ENCODE assay signal across 9 cellular contexts in genomic region chr3:48468329-48468731, GRCh38. TPM values are rescaled to one million over a fixed set of nuclear protein-coding genes. Genes with fewer than 3 reads are reported as not detected.
DNase-seq lines count a peak whose midpoint lies in the region; ATAC-seq and TF ChIP-seq lines count a peak whose summit lies in the region.
"Had no signal": no experiment of that assay in that cellular context is flagged by ENCODE, and none has a peak within 500 bp of the region (broad histone marks: within the 10 kb centered on the region; RNA-seq: fewer than 3 reads in every experiment).

No MANE protein-coding gene starts in this region.

- H3K36me3 ChIP-seq in lower lobe of right lung (peaks cover 42% of the 10 kb centered on the region), tibial artery (peaks cover 13 to 41% (median 37%) of the 10 kb centered on the region in 3 donors), MG63 (peaks cover 21% of the 10 kb centered on the region)

- TF ChIP-seq CTCF in lower lobe of right lung (IDR thresholded peaks at IDR 0.05): no peak
- TF ChIP-seq CTCF in tibial artery (IDR thresholded peaks at IDR 0.05): no peak

- DNase-seq in activated T-cell treated with anti-CD3 and anti-CD28 coated beads, Interleukin-2, amount 50 U/mL, for 72 hours: no peak
- no peak for DNase-seq in activated T-cell treated with anti-CD3 and anti-CD28 coated beads for 4 hours
- no peak for DNase-seq in activated T-helper 2 cell treated with anti-CD3 and anti-CD28 coated beads, Interferon-gamma antibody, Interleukin-2, Interleukin-4, amounts not matched to agents 10 μg/mL and 5 μg/mL and 100 μg/mL, durations not matched to agents 14 hours and 24 hours and 36 hours (ENCODE audit: low spot score)
- DNase-seq in lower lobe of right lung: no peak
- no peak for DNase-seq in tibial artery
- DNase-seq in activated CD4-positive, alpha-beta T cell treated with anti-CD3 and anti-CD28 coated beads, Interleukin-2, amount 50 U/mL, for 1 hour: no peak
- no peak for DNase-seq in MG63
- DNase-seq: NCI-H1694 had no signal

- peaks cover 82% of the 10 kb centered on the region for H3K4me1 ChIP-seq in lower lobe of right lung
- H3K4me1 ChIP-seq in tibial artery: peaks cover 0 to 72% (median 68%) of the 10 kb centered on the region in 4 donors

- H3K4me3 ChIP-seq in lower lobe of right lung (no peak overlapping the region), tibial artery (no peak overlapping the region), MG63 (no peak overlapping the region)

- H3K27me3 ChIP-seq in lower lobe of right lung (ENCODE audit: low read depth): no peaks in the 10 kb centered on the region
- no peaks in the 10 kb centered on the region for H3K27me3 ChIP-seq in tibial artery
- no peaks in the 10 kb centered on the region for H3K27me3 ChIP-seq in MG63

- H3K36me3 Mint-ChIP-seq in activated T-cell treated with anti-CD3 and anti-CD28 coated beads, Interleukin-2, amount 50 U/mL, for 72 hours (ENCODE audit: insufficient read depth in 2 of 2): peaks cover 4 to 14% of the 10 kb centered on the region in 2 donors
- peaks cover 46% of the 10 kb centered on the region for H3K36me3 Mint-ChIP-seq in activated T-helper 2 cell treated with anti-CD3 and anti-CD28 coated beads, Interferon-gamma antibody, Interleukin-2, Interleukin-4, amounts not matched to agents 10 μg/mL and 5 μg/mL and 100 μg/mL, durations not matched to agents 14 hours and 24 hours and 36 hours (ENCODE audit: low read depth)

- no peak for ATAC-seq in activated T-cell treated with anti-CD3 and anti-CD28 coated beads, Interleukin-2, amount 50 U/mL, for 72 hours (replicated peaks in 1 of 2)
- ATAC-seq in lower lobe of right lung: no peak
- no peak for ATAC-seq in HG02852 (IDR thresholded peaks at IDR 0.05; ENCODE audit: unreplicated experiment)

- intact Hi-C loops in activated T-helper 2 cell treated with anti-CD3 and anti-CD28 coated beads, Interferon-gamma antibody, Interleukin-2, Interleukin-4, amounts not matched to agents 10 μg/mL and 5 μg/mL and 100 μg/mL, durations not matched to agents 14 hours and 24 hours and 36 hours (cut with micrococcal nuclease): no loop called here
- intact Hi-C loops in lower lobe of right lung (cut with DNase I): loop anchor here (10.0 kb wide), 1 partner anchor 86 kb away; the partner anchor contains the start of gene PFKFB4
- intact Hi-C loops in tibial artery (cut with DNase I; ENCODE audit: low total_unique reads): loop anchor here (5.0 to 10.0 kb wide), 3 partner anchors 39 to 216 kb away; partner anchors contain the start of genes NCKIPSD and SLC26A6

- H3K4me1 Mint-ChIP-seq in activated T-cell treated with anti-CD3 and anti-CD28 coated beads, Interleukin-2, amount 50 U/mL, for 72 hours (ENCODE audit: low read depth): peaks cover 70% of the 10 kb centered on the region
- peaks cover 45% of the 10 kb centered on the region for H3K4me1 Mint-ChIP-seq in activated T-helper 2 cell treated with anti-CD3 and anti-CD28 coated beads, Interferon-gamma antibody, Interleukin-2, Interleukin-4, amounts not matched to agents 10 μg/mL and 5 μg/mL and 100 μg/mL, durations not matched to agents 14 hours and 24 hours and 36 hours (ENCODE audit: low read depth)

- no peaks in the 10 kb centered on the region for H3K9me3 Mint-ChIP-seq in activated T-cell treated with anti-CD3 and anti-CD28 coated beads, Interleukin-2, amount 50 U/mL, for 72 hours
- H3K9me3 Mint-ChIP-seq in activated T-helper 2 cell treated with anti-CD3 and anti-CD28 coated beads, Interferon-gamma antibody, Interleukin-2, Interleukin-4, amounts not matched to agents 10 μg/mL and 5 μg/mL and 100 μg/mL, durations not matched to agents 14 hours and 24 hours and 36 hours: no peaks in the 10 kb centered on the region

- no peaks in the 10 kb centered on the region for H3K27me3 Mint-ChIP-seq in activated T-cell treated with anti-CD3 and anti-CD28 coated beads, Interleukin-2, amount 50 U/mL, for 72 hours (ENCODE audit: low read depth)
- H3K27me3 Mint-ChIP-seq in activated T-helper 2 cell treated with anti-CD3 and anti-CD28 coated beads, Interferon-gamma antibody, Interleukin-2, Interleukin-4, amounts not matched to agents 10 μg/mL and 5 μg/mL and 100 μg/mL, durations not matched to agents 14 hours and 24 hours and 36 hours (ENCODE audit: low read depth): no peaks in the 10 kb centered on the region

- peak overlapping the region; percentile 94 to 96 for H3K4me3 Mint-ChIP-seq in activated T-cell treated with anti-CD3 and anti-CD28 coated beads, Interleukin-2, amount 50 U/mL, for 72 hours
- H3K4me3 Mint-ChIP-seq in activated T-helper 2 cell treated with anti-CD3 and anti-CD28 coated beads, Interferon-gamma antibody, Interleukin-2, Interleukin-4, amounts not matched to agents 10 μg/mL and 5 μg/mL and 100 μg/mL, durations not matched to agents 14 hours and 24 hours and 36 hours (ENCODE audit: low read depth): peak overlapping the region; percentile 94

- peak overlapping the region; percentile 100 for H3K27ac ChIP-seq in lower lobe of right lung
- H3K27ac ChIP-seq in tibial artery: peak overlapping the region; percentile 93 to 95

- peak overlapping the region; percentile 91 for H3K27ac Mint-ChIP-seq in activated T-cell treated with anti-CD3 and anti-CD28 coated beads, Interleukin-2, amount 50 U/mL, for 72 hours
- peak overlapping the region; percentile 84 for H3K27ac Mint-ChIP-seq in activated T-helper 2 cell treated with anti-CD3 and anti-CD28 coated beads, Interferon-gamma antibody, Interleukin-2, Interleukin-4, amounts not matched to agents 10 μg/mL and 5 μg/mL and 100 μg/mL, durations not matched to agents 14 hours and 24 hours and 36 hours

- H3K9me3 ChIP-seq in lower lobe of right lung: no peaks in the 10 kb centered on the region
- H3K9me3 ChIP-seq in tibial artery: no peaks in the 10 kb centered on the region
- no peaks in the 10 kb centered on the region for H3K9me3 ChIP-seq in MG63

RNA-seq across cellular contexts. Expression of gene ATRIP, which starts 21.8 kb away (rescaled TPM):
- total RNA-seq in activated T-cell treated with anti-CD3 and anti-CD28 coated beads, Interleukin-2, amount 50 U/mL, for 72 hours: 10 to 100 TPM; 15.6 to 19.9 TPM
- total RNA-seq in activated T-helper 2 cell treated with anti-CD3 and anti-CD28 coated beads, Interferon-gamma antibody, Interleukin-2, Interleukin-4, amounts not matched to agents 10 μg/mL and 5 μg/mL and 100 μg/mL, durations not matched to agents 14 hours and 24 hours and 36 hours: 16.9 and 17.5 TPM in 2 replicates
- 5.9 TPM for total RNA-seq in lower lobe of right lung
- total RNA-seq in MG63 (2014; rRNA removed; shearing (Covaris generic); ENCODE audit: low replicate concordance): 6.8 and 25.3 TPM in 2 replicates

RNA-seq across cellular contexts. Expression of gene TMA7, which starts 28.3 kb away (rescaled TPM):
- 100 to 1,000 TPM; 263 to 285 TPM for total RNA-seq in activated T-cell treated with anti-CD3 and anti-CD28 coated beads, Interleukin-2, amount 50 U/mL, for 72 hours
- 270 and 289 TPM in 2 replicates for total RNA-seq in activated T-helper 2 cell treated with anti-CD3 and anti-CD28 coated beads, Interferon-gamma antibody, Interleukin-2, Interleukin-4, amounts not matched to agents 10 μg/mL and 5 μg/mL and 100 μg/mL, durations not matched to agents 14 hours and 24 hours and 36 hours
- 153 TPM for total RNA-seq in lower lobe of right lung
- 316 and 348 TPM in 2 replicates for total RNA-seq in MG63 (2014; rRNA removed; shearing (Covaris generic); ENCODE audit: low replicate concordance)

RNA-seq across cellular contexts. Expression of gene CCDC51, which starts 28.4 kb away (rescaled TPM):
- 10 to 100 TPM; 13.5 to 16.7 TPM for total RNA-seq in activated T-cell treated with anti-CD3 and anti-CD28 coated beads, Interleukin-2, amount 50 U/mL, for 72 hours
- 22.2 and 23.7 TPM in 2 replicates for total RNA-seq in activated T-helper 2 cell treated with anti-CD3 and anti-CD28 coated beads, Interferon-gamma antibody, Interleukin-2, Interleukin-4, amounts not matched to agents 10 μg/mL and 5 μg/mL and 100 μg/mL, durations not matched to agents 14 hours and 24 hours and 36 hours
- total RNA-seq in lower lobe of right lung: 8.6 TPM
- 26.9 and 28.6 TPM in 2 replicates for total RNA-seq in MG63 (2014; rRNA removed; shearing (Covaris generic); ENCODE audit: low replicate concordance)

RNA-seq across cellular contexts. Expression of gene SHISA5, which starts 35.6 kb away (rescaled TPM):
- 100 to 1,000 TPM in 1 of 2 donors, 10 to 100 TPM in 1; 69.3 to 101 TPM for total RNA-seq in activated T-cell treated with anti-CD3 and anti-CD28 coated beads, Interleukin-2, amount 50 U/mL, for 72 hours
- 65.6 and 69.5 TPM in 2 replicates for total RNA-seq in activated T-helper 2 cell treated with anti-CD3 and anti-CD28 coated beads, Interferon-gamma antibody, Interleukin-2, Interleukin-4, amounts not matched to agents 10 μg/mL and 5 μg/mL and 100 μg/mL, durations not matched to agents 14 hours and 24 hours and 36 hours
- 187 TPM for total RNA-seq in lower lobe of right lung
- 94.4 and 113 TPM in 2 replicates for total RNA-seq in MG63 (2014; rRNA removed; shearing (Covaris generic); ENCODE audit: low replicate concordance)

RNA-seq across cellular contexts. Expression of gene PLXNB1, which starts 38.4 kb away (rescaled TPM):
- total RNA-seq in activated T-cell treated with anti-CD3 and anti-CD28 coated beads, Interleukin-2, amount 50 U/mL, for 72 hours: 1 to 10 TPM; 3.2 to 6.1 TPM
- 6.8 and 7.0 TPM in 2 replicates for total RNA-seq in activated T-helper 2 cell treated with anti-CD3 and anti-CD28 coated beads, Interferon-gamma antibody, Interleukin-2, Interleukin-4, amounts not matched to agents 10 μg/mL and 5 μg/mL and 100 μg/mL, durations not matched to agents 14 hours and 24 hours and 36 hours
- 94.3 TPM for total RNA-seq in lower lobe of right lung
- 1.6 and 7.0 TPM in 2 replicates for total RNA-seq in MG63 (2014; rRNA removed; shearing (Covaris generic); ENCODE audit: low replicate concordance)
